1 cellular context compared by ENCODE assay signal in the genomic region with DNA sequence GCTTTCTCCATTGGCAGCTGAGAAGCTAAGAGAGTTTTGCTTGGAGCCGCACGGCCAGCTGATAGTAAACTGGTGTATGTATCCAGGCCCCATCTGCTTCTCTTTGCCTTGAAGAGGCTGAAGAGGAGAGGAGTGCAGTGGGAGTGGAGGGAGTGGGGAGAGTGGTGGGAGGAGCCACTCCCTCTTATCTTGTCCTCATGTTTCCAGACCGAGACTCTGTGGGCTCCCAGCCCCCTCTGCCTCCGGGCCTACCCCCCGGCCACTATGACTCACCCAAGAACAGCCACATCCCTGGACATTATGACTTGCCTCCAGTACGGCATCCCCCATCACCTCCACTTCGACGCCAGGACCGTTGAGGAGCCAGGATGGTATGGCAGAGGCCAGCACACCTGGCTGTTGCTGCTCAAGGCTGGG.
A peak's percentile ranks its signal among the peaks of the same experiment; 100 is the strongest.
TF ChIP-seq lines count a peak whose summit lies in the region.

No MANE protein-coding gene starts in this region.

TF ChIP-seq in K562, 482 proteins besides CTCF, POLR2A, EP300 and RAD21 (continued from another document and continues in another):
- TF ChIP-seq, protein P1, sequence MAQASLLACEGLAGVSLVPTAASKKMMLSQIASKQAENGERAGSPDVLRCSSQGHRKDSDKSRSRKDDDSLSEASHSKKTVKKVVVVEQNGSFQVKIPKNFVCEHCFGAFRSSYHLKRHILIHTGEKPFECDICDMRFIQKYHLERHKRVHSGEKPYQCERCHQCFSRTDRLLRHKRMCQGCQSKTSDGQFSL (CRISPR knock-in tag; IDR thresholded peaks at IDR 0.05) = no peak; the same call in 1 of the 2 replicates
- TF ChIP-seq, protein P1 (tag; IDR thresholded peaks at IDR 0.05) = no peak
- TF ChIP-seq, protein P2, sequence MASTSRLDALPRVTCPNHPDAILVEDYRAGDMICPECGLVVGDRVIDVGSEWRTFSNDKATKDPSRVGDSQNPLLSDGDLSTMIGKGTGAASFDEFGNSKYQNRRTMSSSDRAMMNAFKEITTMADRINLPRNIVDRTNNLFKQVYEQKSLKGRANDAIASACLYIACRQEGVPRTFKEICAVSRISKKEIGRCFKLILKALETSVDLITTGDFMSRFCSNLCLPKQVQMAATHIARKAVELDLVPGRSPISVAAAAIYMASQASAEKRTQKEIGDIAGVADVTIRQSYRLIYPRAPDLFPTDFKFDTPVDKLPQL (IDR thresholded peaks at IDR 0.05; ENCODE audit: extremely low read depth, insufficient read length) = no peak
- TF ChIP-seq ZNF764 (CRISPR knock-in tag; IDR thresholded peaks at IDR 0.05; ENCODE audit: low read depth) (no peak), C11orf30 (IDR thresholded peaks at IDR 0.05; ENCODE audit: low read depth) (no peak), PHF21A (IDR thresholded peaks at IDR 0.05; ENCODE audit: borderline replicate concordance, low read depth) (0 out of 2 replicates have a peak, but pooled peaks have one; percentile 42), CBX3 (IDR thresholded peaks at IDR 0.05; ENCODE audit: borderline replicate concordance in 1 of 2, low read length in 2 of 2) (0 out of 3 replicates have a peak, but pooled peaks of 1 of the 2 experiments have one; percentile 39), BRD9 (IDR thresholded peaks at IDR 0.05; ENCODE audit: low read depth, partially characterized antibody) (no peak), NEUROD1 (IDR thresholded peaks at IDR 0.05; ENCODE audit: borderline replicate concordance, low read depth, low read length, partially characterized antibody) (peak; percentile 65), SRSF7 (optimal IDR thresholded peaks at IDR 0.05; ENCODE audit: low read depth, low read length) (no peak), CHD2 (IDR thresholded peaks at IDR 0.05; ENCODE audit: low read depth, low read length) (no peak), KDM4B (IDR thresholded peaks at IDR 0.05; ENCODE audit: borderline replicate concordance in 2 of 2, low read depth in 1 of 2) (no peak), HOXB6 (CRISPR knock-in tag; IDR thresholded peaks at IDR 0.05; ENCODE audit: borderline replicate concordance) (no peak), HDAC8 (tag; IDR thresholded peaks at IDR 0.05) (no peak), NFRKB (IDR thresholded peaks at IDR 0.05; ENCODE audit: low read depth) (no peak), SIX5 (IDR thresholded peaks at IDR 0.05; ENCODE audit: borderline replicate concordance in 1 of 2, insufficient read depth in 1 of 2, low read depth in 1 of 2, low read length in 2 of 2) (no peak), FOS (IDR thresholded peaks at IDR 0.05; ENCODE audit: extremely low read depth, insufficient read length) (peak; percentile 58), CTBP1 (IDR thresholded peaks at IDR 0.05; ENCODE audit: borderline replicate concordance) (peak; percentile 99), TGIF2 (CRISPR knock-in tag; IDR thresholded peaks at IDR 0.05) (no peak), NFIC (IDR thresholded peaks at IDR 0.05) (peak; percentile 57), HNRNPH1 (optimal IDR thresholded peaks at IDR 0.05; ENCODE audit: low read depth, low read length) (no peak), RUNX1 (IDR thresholded peaks at IDR 0.05; ENCODE audit: low read depth) (0 out of 2 replicates have a peak, but pooled peaks have one; percentile 29), ZNF282 (CRISPR knock-in tag; IDR thresholded peaks at IDR 0.05) (no peak), ZNF586 (CRISPR knock-in tag; conservative IDR thresholded peaks at IDR 0.05) (no peak), ZNF165 (CRISPR knock-in tag; IDR thresholded peaks at IDR 0.05; ENCODE audit: borderline replicate concordance) (no peak), CHCHD3 (CRISPR knock-in tag; IDR thresholded peaks at IDR 0.05) (no peak), BCOR (IDR thresholded peaks at IDR 0.05) (peak; percentile 35; the same call in 1 of the 2 replicates), HMGN3 (IDR thresholded peaks at IDR 0.05; ENCODE audit: borderline replicate concordance, extremely low read depth, insufficient read length, low read depth, low read length) (peak; percentile 51), ZBTB17 (CRISPR knock-in tag; IDR thresholded peaks at IDR 0.05) (no peak), E2F3 (CRISPR knock-in tag; IDR thresholded peaks at IDR 0.05) (no peak), LEF1 (IDR thresholded peaks at IDR 0.05) (peak; percentile 80; the same call in 1 of the 2 replicates), POU5F1 (IDR thresholded peaks at IDR 0.05; ENCODE audit: borderline replicate concordance, low read depth, low read length, partially characterized antibody) (no peak), ZNF3 (CRISPR knock-in tag; IDR thresholded peaks at IDR 0.05) (no peak), ZNF77 (CRISPR knock-in tag; IDR thresholded peaks at IDR 0.05) (no peak)
- TF ChIP-seq, protein P3, sequence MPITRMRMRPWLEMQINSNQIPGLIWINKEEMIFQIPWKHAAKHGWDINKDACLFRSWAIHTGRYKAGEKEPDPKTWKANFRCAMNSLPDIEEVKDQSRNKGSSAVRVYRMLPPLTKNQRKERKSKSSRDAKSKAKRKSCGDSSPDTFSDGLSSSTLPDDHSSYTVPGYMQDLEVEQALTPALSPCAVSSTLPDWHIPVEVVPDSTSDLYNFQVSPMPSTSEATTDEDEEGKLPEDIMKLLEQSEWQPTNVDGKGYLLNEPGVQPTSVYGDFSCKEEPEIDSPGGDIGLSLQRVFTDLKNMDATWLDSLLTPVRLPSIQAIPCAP (CRISPR knock-in tag; IDR thresholded peaks at IDR 0.05; ENCODE audit: borderline replicate concordance) = no peak
- TF ChIP-seq, protein P4, sequence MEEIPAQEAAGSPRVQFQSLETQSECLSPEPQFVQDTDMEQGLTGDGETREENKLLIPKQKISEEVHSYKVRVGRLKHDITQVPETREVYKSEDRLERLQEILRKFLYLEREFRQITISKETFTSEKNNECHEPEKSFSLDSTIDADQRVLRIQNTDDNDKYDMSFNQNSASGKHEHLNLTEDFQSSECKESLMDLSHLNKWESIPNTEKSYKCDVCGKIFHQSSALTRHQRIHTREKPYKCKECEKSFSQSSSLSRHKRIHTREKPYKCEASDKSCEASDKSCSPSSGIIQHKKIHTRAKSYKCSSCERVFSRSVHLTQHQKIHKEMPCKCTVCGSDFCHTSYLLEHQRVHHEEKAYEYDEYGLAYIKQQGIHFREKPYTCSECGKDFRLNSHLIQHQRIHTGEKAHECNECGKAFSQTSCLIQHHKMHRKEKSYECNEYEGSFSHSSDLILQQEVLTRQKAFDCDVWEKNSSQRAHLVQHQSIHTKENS (CRISPR knock-in tag; IDR thresholded peaks at IDR 0.05) = no peak
- TF ChIP-seq, protein P5, sequence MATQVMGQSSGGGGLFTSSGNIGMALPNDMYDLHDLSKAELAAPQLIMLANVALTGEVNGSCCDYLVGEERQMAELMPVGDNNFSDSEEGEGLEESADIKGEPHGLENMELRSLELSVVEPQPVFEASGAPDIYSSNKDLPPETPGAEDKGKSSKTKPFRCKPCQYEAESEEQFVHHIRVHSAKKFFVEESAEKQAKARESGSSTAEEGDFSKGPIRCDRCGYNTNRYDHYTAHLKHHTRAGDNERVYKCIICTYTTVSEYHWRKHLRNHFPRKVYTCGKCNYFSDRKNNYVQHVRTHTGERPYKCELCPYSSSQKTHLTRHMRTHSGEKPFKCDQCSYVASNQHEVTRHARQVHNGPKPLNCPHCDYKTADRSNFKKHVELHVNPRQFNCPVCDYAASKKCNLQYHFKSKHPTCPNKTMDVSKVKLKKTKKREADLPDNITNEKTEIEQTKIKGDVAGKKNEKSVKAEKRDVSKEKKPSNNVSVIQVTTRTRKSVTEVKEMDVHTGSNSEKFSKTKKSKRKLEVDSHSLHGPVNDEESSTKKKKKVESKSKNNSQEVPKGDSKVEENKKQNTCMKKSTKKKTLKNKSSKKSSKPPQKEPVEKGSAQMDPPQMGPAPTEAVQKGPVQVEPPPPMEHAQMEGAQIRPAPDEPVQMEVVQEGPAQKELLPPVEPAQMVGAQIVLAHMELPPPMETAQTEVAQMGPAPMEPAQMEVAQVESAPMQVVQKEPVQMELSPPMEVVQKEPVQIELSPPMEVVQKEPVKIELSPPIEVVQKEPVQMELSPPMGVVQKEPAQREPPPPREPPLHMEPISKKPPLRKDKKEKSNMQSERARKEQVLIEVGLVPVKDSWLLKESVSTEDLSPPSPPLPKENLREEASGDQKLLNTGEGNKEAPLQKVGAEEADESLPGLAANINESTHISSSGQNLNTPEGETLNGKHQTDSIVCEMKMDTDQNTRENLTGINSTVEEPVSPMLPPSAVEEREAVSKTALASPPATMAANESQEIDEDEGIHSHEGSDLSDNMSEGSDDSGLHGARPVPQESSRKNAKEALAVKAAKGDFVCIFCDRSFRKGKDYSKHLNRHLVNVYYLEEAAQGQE (CRISPR knock-in tag; IDR thresholded peaks at IDR 0.05; ENCODE audit: low read depth) = no peak
- TF ChIP-seq, protein P6, sequence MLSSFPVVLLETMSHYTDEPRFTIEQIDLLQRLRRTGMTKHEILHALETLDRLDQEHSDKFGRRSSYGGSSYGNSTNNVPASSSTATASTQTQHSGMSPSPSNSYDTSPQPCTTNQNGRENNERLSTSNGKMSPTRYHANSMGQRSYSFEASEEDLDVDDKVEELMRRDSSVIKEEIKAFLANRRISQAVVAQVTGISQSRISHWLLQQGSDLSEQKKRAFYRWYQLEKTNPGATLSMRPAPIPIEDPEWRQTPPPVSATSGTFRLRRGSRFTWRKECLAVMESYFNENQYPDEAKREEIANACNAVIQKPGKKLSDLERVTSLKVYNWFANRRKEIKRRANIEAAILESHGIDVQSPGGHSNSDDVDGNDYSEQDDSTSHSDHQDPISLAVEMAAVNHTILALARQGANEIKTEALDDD (IDR thresholded peaks at IDR 0.05) = no peak
- TF ChIP-seq, protein P7, sequence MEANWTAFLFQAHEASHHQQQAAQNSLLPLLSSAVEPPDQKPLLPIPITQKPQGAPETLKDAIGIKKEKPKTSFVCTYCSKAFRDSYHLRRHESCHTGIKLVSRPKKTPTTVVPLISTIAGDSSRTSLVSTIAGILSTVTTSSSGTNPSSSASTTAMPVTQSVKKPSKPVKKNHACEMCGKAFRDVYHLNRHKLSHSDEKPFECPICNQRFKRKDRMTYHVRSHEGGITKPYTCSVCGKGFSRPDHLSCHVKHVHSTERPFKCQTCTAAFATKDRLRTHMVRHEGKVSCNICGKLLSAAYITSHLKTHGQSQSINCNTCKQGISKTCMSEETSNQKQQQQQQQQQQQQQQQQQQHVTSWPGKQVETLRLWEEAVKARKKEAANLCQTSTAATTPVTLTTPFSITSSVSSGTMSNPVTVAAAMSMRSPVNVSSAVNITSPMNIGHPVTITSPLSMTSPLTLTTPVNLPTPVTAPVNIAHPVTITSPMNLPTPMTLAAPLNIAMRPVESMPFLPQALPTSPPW (CRISPR knock-in tag; IDR thresholded peaks at IDR 0.05) = peak; percentile 95
- TF ChIP-seq, protein P8, sequence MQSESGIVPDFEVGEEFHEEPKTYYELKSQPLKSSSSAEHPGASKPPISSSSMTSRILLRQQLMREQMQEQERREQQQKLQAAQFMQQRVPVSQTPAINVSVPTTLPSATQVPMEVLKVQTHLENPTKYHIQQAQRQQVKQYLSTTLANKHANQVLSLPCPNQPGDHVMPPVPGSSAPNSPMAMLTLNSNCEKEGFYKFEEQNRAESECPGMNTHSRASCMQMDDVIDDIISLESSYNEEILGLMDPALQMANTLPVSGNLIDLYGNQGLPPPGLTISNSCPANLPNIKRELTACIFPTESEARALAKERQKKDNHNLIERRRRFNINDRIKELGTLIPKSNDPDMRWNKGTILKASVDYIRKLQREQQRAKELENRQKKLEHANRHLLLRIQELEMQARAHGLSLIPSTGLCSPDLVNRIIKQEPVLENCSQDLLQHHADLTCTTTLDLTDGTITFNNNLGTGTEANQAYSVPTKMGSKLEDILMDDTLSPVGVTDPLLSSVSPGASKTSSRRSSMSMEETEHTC (IDR thresholded peaks at IDR 0.05) = no peak
- TF ChIP-seq, protein P9, sequence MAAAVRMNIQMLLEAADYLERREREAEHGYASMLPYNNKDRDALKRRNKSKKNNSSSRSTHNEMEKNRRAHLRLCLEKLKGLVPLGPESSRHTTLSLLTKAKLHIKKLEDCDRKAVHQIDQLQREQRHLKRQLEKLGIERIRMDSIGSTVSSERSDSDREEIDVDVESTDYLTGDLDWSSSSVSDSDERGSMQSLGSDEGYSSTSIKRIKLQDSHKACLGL (CRISPR knock-in tag; IDR thresholded peaks at IDR 0.05; ENCODE audit: borderline replicate concordance, poor library complexity, severe bottlenecking) = no peak
- TF ChIP-seq, protein P10, sequence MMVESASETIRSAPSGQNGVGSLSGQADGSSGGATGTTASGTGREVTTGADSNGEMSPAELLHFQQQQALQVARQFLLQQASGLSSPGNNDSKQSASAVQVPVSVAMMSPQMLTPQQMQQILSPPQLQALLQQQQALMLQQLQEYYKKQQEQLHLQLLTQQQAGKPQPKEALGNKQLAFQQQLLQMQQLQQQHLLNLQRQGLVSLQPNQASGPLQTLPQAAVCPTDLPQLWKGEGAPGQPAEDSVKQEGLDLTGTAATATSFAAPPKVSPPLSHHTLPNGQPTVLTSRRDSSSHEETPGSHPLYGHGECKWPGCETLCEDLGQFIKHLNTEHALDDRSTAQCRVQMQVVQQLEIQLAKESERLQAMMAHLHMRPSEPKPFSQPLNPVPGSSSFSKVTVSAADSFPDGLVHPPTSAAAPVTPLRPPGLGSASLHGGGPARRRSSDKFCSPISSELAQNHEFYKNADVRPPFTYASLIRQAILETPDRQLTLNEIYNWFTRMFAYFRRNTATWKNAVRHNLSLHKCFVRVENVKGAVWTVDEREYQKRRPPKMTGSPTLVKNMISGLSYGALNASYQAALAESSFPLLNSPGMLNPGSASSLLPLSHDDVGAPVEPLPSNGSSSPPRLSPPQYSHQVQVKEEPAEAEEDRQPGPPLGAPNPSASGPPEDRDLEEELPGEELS (CRISPR knock-in tag; IDR thresholded peaks at IDR 0.05; ENCODE audit: borderline replicate concordance) = no peak; the same call in 1 of the 2 replicates
- TF ChIP-seq, protein P11, sequence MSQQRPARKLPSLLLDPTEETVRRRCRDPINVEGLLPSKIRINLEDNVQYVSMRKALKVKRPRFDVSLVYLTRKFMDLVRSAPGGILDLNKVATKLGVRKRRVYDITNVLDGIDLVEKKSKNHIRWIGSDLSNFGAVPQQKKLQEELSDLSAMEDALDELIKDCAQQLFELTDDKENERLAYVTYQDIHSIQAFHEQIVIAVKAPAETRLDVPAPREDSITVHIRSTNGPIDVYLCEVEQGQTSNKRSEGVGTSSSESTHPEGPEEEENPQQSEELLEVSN (IDR thresholded peaks at IDR 0.05; ENCODE audit: borderline replicate concordance in 1 of 2, extremely low read depth in 1 of 2, insufficient read depth in 1 of 2, insufficient read length in 1 of 2, low read depth in 1 of 2, low read length in 1 of 2, poor library complexity in 1 of 2, severe bottlenecking in 1 of 2) = peak; percentile 73 to 78
- TF ChIP-seq, protein P12, sequence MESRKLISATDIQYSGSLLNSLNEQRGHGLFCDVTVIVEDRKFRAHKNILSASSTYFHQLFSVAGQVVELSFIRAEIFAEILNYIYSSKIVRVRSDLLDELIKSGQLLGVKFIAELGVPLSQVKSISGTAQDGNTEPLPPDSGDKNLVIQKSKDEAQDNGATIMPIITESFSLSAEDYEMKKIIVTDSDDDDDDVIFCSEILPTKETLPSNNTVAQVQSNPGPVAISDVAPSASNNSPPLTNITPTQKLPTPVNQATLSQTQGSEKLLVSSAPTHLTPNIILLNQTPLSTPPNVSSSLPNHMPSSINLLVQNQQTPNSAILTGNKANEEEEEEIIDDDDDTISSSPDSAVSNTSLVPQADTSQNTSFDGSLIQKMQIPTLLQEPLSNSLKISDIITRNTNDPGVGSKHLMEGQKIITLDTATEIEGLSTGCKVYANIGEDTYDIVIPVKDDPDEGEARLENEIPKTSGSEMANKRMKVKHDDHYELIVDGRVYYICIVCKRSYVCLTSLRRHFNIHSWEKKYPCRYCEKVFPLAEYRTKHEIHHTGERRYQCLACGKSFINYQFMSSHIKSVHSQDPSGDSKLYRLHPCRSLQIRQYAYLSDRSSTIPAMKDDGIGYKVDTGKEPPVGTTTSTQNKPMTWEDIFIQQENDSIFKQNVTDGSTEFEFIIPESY (CRISPR knock-in tag; IDR thresholded peaks at IDR 0.05) = 0 out of 2 replicates have a peak, but pooled peaks have one; percentile 47
